ENCODE assay signal across 35 cellular contexts in genomic region chr9:20537269-20537668, GRCh38.
"Had no signal": no experiment of that assay in that cellular context is flagged by ENCODE, and none has a peak within 500 bp of the region (broad histone marks: within the 10 kb centered on the region; RNA-seq: fewer than 3 reads in every experiment).

No MANE protein-coding gene starts in this region.

- H3K36me3 ChIP-seq: MG63 had no signal

- H3K27ac ChIP-seq: KMS-11 had no signal

- H3K4me2 ChIP-seq: KMS-11 had no signal

- H3K4me3 ChIP-seq: MG63 had no signal

- H3K9ac ChIP-seq: KMS-11 had no signal

- DNase-seq: Karpas-422, Kasumi-1, MG63, MM.1S, MV-4-11, NCI-H1048, NCI-H1092, NCI-H1092 treated with DMSO at 0.1 percent for 48 hours, NCI-H1105, NCI-H1105 treated with DMSO at 0.1 percent for 48 hours, NCI-H1417, NCI-H1417 treated with DMSO at 0.1 percent for 48 hours, NCI-H1436, NCI-H1436 treated with DMSO at 0.1 percent for 48 hours, NCI-H146, NCI-H1694 treated with DMSO at 0.1 percent for 48 hours, NCI-H187, NCI-H187 treated with DMSO at 0.1 percent for 48 hours, NCI-H1930, NCI-H2029, NCI-H2029 treated with DMSO at 0.1 percent for 48 hours, NCI-H2081, NCI-H2081 treated with DMSO at 0.1 percent for 48 hours, NCI-H2107, NCI-H2171, NCI-H2171 treated with DMSO at 0.1 percent for 48 hours, NCI-H2227 treated with DMSO at 0.1 percent for 48 hours, NCI-H226, NCI-H345, NCI-H446, NCI-H446 treated with DMSO at 0.1 percent for 48 hours, NCI-H510A, NCI-H510A treated with DMSO at 0.1 percent for 48 hours, NCI-H524 had no signal

- H3K27me3 ChIP-seq: MG63 had no signal
